Comparison of ENCODE assay signal across 26 cellular contexts in the genomic region with DNA sequence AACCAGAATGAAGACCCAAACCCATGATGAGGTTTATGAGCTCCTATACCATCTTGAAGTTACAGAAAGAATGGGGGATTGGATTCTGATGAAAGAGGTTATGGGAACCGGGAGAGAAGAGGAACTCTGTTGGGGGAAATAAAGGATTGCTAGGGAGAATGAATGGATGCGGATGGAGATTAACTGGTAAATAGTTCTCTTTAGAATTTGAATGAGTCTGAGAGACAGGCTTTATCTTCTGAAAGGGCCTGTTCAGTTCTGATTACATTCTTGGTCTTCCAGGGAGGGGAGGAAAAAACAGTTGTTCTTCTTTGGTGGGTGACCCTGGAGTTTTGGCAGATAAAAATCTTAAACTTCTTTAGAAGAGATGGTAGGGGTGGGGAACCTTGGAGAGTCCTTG. TPM values are rescaled to one million over a fixed set of nuclear protein-coding genes. Genes with fewer than 3 reads are reported as not detected.
"Had no signal": no experiment of that assay in that cellular context is flagged by ENCODE, and none has a peak within 500 bp of the region (broad histone marks: within the 10 kb centered on the region; RNA-seq: fewer than 3 reads in every experiment).

No MANE protein-coding gene starts in this region.

- H3K9me3 ChIP-seq: esophagus squamous epithelium, heart right ventricle, psoas muscle, sigmoid colon, spleen, thyroid gland, vagina had no signal

- H3K36me3 ChIP-seq: esophagus squamous epithelium, heart right ventricle, sigmoid colon, spleen, thyroid gland, vagina had no signal

- ATAC-seq: heart right ventricle; left lobe of liver; natural killer cell; psoas muscle; right cardiac atrium; stimulated activated memory B cell treated with anti-CD40 and anti-IgM and Interleukin-4, amounts not matched to agents 10 μg/mL and 1 μg/mL and 100 μg/mL, for 72 hours; stimulated activated naive CD8-positive, alpha-beta T cell treated with anti-CD3 and anti-CD28 coated beads, Interleukin-15, Interleukin-2, amounts not matched to agents 100 U/mL and 50 U/mL, for 24 hours had no signal

- H3K4me1 ChIP-seq: esophagus squamous epithelium, heart right ventricle, psoas muscle, sigmoid colon, spleen, thyroid gland, vagina had no signal

- DNase-seq: dermis blood vessel endothelial cell; effector memory CD4-positive, alpha-beta T cell; esophagus squamous epithelium; foreskin melanocyte; glutamatergic neuron; heart right ventricle; hippocampal formation; kidney; natural killer cell; nucleus accumbens; psoas muscle; right cardiac atrium; sigmoid colon; spleen; stimulated activated CD4-positive, alpha-beta T cell treated with anti-CD3 and anti-CD28 coated beads, Interleukin-4, amount 100 ng/mL, for 4 hours; stimulated activated naive CD8-positive, alpha-beta T cell treated with anti-CD3 and anti-CD28 coated beads, Interleukin-15, Interleukin-2, amounts not matched to agents 100 U/mL and 50 U/mL, for 24 hours; thyroid gland; trophoblast cell had no signal

- H3K27ac ChIP-seq: coronary artery, esophagus squamous epithelium, heart right ventricle, psoas muscle, sigmoid colon, spleen, thyroid gland, vagina had no signal

- H3K27ac Mint-ChIP-seq: memory B cell; natural killer cell; stimulated activated memory B cell treated with anti-CD40 and anti-IgM and Interleukin-4, amounts not matched to agents 10 μg/mL and 1 μg/mL and 100 μg/mL, for 72 hours had no signal

- H3K4me1 Mint-ChIP-seq: memory B cell; natural killer cell; stimulated activated memory B cell treated with anti-CD40 and anti-IgM and Interleukin-4, amounts not matched to agents 10 μg/mL and 1 μg/mL and 100 μg/mL, for 72 hours had no signal

- H3K4me3 ChIP-seq: coronary artery, esophagus squamous epithelium, heart right ventricle, lung, psoas muscle, sigmoid colon, spleen, thyroid gland, vagina had no signal

- H3K36me3 Mint-ChIP-seq: natural killer cell had no signal

- H3K9me3 Mint-ChIP-seq: natural killer cell had no signal

- H3K4me3 Mint-ChIP-seq: memory B cell; natural killer cell; stimulated activated memory B cell treated with anti-CD40 and anti-IgM and Interleukin-4, amounts not matched to agents 10 μg/mL and 1 μg/mL and 100 μg/mL, for 72 hours had no signal

- FAIRE-seq: endometrium, kidney had no signal

- H3K27me3 ChIP-seq: esophagus squamous epithelium, heart right ventricle, sigmoid colon, spleen, thyroid gland, vagina had no signal

RNA-seq across cellular contexts. Expression of a gene that starts 13.9 kb away (rescaled TPM):
- polyA plus RNA-seq: neural cell had no signal
